In genomic region chr22:18091916-18092526, GRCh38 we compare ENCODE assay signal across 1 cellular context.
TF ChIP-seq lines count a peak whose summit lies in the region.

No MANE protein-coding gene starts in this region.

TF ChIP-seq in GM23338, 12 proteins besides CTCF, POLR2A, EP300 and RAD21 (continued from another document):
- TF ChIP-seq ZNF462 (CRISPR knock-in tag; IDR thresholded peaks at IDR 0.05): no peak
- no peak for TF ChIP-seq EZH2 (IDR thresholded peaks at IDR 0.05; ENCODE audit: low read depth, unreplicated experiment)
- TF ChIP-seq EZH2phosphoT487 (IDR thresholded peaks at IDR 0.05; ENCODE audit: unreplicated experiment): no peak
- no peak for TF ChIP-seq ZNF114 (CRISPR knock-in tag; IDR thresholded peaks at IDR 0.05)
